8 cellular contexts compared by ENCODE assay signal in genomic region chr16:31010539-31010938, GRCh38. TPM values are rescaled to one million over a fixed set of nuclear protein-coding genes. Genes with fewer than 3 reads are reported as not detected.
DNase-seq lines count a peak whose midpoint lies in the region; ATAC-seq lines count a peak whose summit lies in the region.

TSS of gene STX1B (minus strand) at chr16:31010638. CDS start at chr16:31010396, 242 bp downstream.

- no peak within 1 kb of the TSS for H3K27ac Mint-ChIP-seq in activated CD4-positive, alpha-beta memory T cell treated with anti-CD3 and anti-CD28 coated beads, Interleukin-2, amount 10 ng/mL, durations not matched to agents 7 days and 5 days

- no peaks in the 10 kb centered on the region for H3K36me3 Mint-ChIP-seq in activated CD4-positive, alpha-beta memory T cell treated with anti-CD3 and anti-CD28 coated beads, Interleukin-2, amount 10 ng/mL, durations not matched to agents 7 days and 5 days (ENCODE audit: low read depth)

- POLR2A ChIA-PET in activated CD4-positive, alpha-beta memory T cell treated with anti-CD3 and anti-CD28 coated beads, Interleukin-2, amount 10 ng/mL, durations not matched to agents 7 days and 5 days (lab: Charles Lee): no interaction called here

- H3K27me3 Mint-ChIP-seq in activated CD4-positive, alpha-beta memory T cell treated with anti-CD3 and anti-CD28 coated beads, Interleukin-2, amount 10 ng/mL, durations not matched to agents 7 days and 5 days: peaks cover 60% of the 10 kb centered on the region

- ATAC-seq in HG02588 (IDR thresholded peaks at IDR 0.05; ENCODE audit: unreplicated experiment) (no peak), HG02610 (IDR thresholded peaks at IDR 0.05; ENCODE audit: unreplicated experiment) (no peak), HG03571 (IDR thresholded peaks at IDR 0.05; ENCODE audit: unreplicated experiment) (no peak)

- CTCF ChIA-PET in activated CD4-positive, alpha-beta memory T cell treated with anti-CD3 and anti-CD28 coated beads, Interleukin-2, amount 10 ng/mL, durations not matched to agents 7 days and 5 days (lab: Charles Lee): no interaction called here

- peaks cover 4% of the 10 kb centered on the region for H3K4me1 Mint-ChIP-seq in activated CD4-positive, alpha-beta memory T cell treated with anti-CD3 and anti-CD28 coated beads, Interleukin-2, amount 10 ng/mL, durations not matched to agents 7 days and 5 days

- no peaks in the 10 kb centered on the region for H3K9me3 Mint-ChIP-seq in activated CD4-positive, alpha-beta memory T cell treated with anti-CD3 and anti-CD28 coated beads, Interleukin-2, amount 10 ng/mL, durations not matched to agents 7 days and 5 days

- H3K4me3 Mint-ChIP-seq in activated CD4-positive, alpha-beta memory T cell treated with anti-CD3 and anti-CD28 coated beads, Interleukin-2, amount 10 ng/mL, durations not matched to agents 7 days and 5 days: peak within 1 kb of the TSS; percentile 14

- DNase-seq in HuH-7 (ENCODE audit: low spot score) (peak; percentile 48), SIG-M5 treated with dmso at 0.1 percent for 504 hours (lab: John Stamatoyannopoulos, UW; ENCODE audit: unreplicated experiment) (no peak)
- peak; percentile 31 for DNase-seq in activated CD4-positive, alpha-beta memory T cell treated with anti-CD3 and anti-CD28 coated beads, Interleukin-2, amount 10 ng/mL, durations not matched to agents 7 days and 5 days
- peak; percentile 40 for DNase-seq in effector CD8-positive, alpha-beta T cell (lab: John Stamatoyannopoulos, UW)
- DNase-seq in stimulated activated CD4-positive, alpha-beta T cell treated with anti-CD3 and anti-CD28 coated beads, Interleukin-12 subunit alpha, Interleukin-12 subunit beta, amount 100 ng/mL, for 4 hours: peak; percentile 53

RNA-seq across cellular contexts. Expression of gene STX1B, which starts in this region (rescaled TPM):
- total RNA-seq in activated CD4-positive, alpha-beta memory T cell treated with anti-CD3 and anti-CD28 coated beads, Interleukin-2, amount 10 ng/mL, durations not matched to agents 7 days and 5 days: 1 to 10 TPM; 1.5 to 1.7 TPM
